21 cellular contexts compared by ENCODE assay signal in the genomic region with DNA sequence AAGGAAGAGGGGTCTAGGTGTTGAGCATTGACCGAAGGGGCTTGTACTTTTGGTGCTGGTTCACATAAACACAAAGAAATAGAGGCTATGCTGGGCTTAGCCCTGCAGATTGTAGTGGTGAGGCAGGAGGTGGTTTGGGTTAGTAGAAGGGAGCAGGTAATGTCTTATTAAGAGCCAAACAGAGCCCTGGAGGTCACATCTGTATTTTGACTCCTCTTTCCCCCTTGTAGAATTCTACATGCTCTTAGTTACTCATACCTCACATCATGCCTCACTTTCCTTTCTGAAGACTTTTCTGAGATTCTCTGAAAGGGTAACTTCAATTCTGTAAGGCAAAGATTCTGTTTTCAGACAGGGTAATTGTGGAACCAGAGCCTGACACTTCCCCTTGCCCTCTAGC. TPM values are rescaled to one million over a fixed set of nuclear protein-coding genes. Genes with fewer than 3 reads are reported as not detected.
"Had no signal": no experiment of that assay in that cellular context is flagged by ENCODE, and none has a peak within 500 bp of the region (broad histone marks: within the 10 kb centered on the region; RNA-seq: fewer than 3 reads in every experiment).

No MANE protein-coding gene starts in this region.

- H3K27me3 ChIP-seq: brain microvascular endothelial cell, tibial nerve had no signal

- H3K4me1 Mint-ChIP-seq: WTC11 had no signal

- H3K27ac Mint-ChIP-seq: activated CD4-positive, alpha-beta T cell treated with anti-CD3 and anti-CD28 coated beads, Interleukin-2, amount 10 ng/mL, durations not matched to agents 7 days and 5 days; stimulated activated naive CD8-positive, alpha-beta T cell treated with anti-CD3 and anti-CD28 coated beads, Interleukin-15, Interleukin-2, amounts not matched to agents 100 ng/mL and 50 ng/mL, for 24 hours; T-helper 2 cell treated with Interferon-gamma antibody and Interleukin-4, amounts not matched to agents 5 μg/mL and 100 μg/mL, for 36 hours; WTC11 had no signal

- H3K36me3 ChIP-seq: brain microvascular endothelial cell, lower lobe of right lung, tibial nerve had no signal

- H3K4me1 ChIP-seq: lower lobe of right lung, tibial nerve had no signal

- H3K27ac ChIP-seq: brain microvascular endothelial cell, coronary artery, lower lobe of right lung, tibial nerve had no signal

- DNase-seq: activated CD4-positive, alpha-beta T cell treated with anti-CD3 and anti-CD28 coated beads, Interleukin-2, amount 10 ng/mL, durations not matched to agents 7 days and 5 days; activated gamma-delta T cell treated with Interleukin-2 at 50 U/mL for 16 hours; aorta; brain microvascular endothelial cell; central memory CD4-positive, alpha-beta T cell; erythroblast; hypothalamus; lower lobe of right lung; occipital lobe; posterior cingulate gyrus; stimulated activated CD4-positive, alpha-beta T cell treated with anti-CD3 and anti-CD28 coated beads, Interleukin-12 subunit alpha, Interleukin-12 subunit beta, amount 100 ng/mL, for 4 hours; stimulated activated CD4-positive, alpha-beta T cell treated with anti-CD3 and anti-CD28 coated beads, Interleukin-1b, Interleukin-23, amount 100 ng/mL, for 48 hours; stimulated activated CD8-positive, alpha-beta memory T cell treated with anti-CD3 and anti-CD28 coated beads, Interleukin-4, amount 100 ng/mL, for 48 hours; SW 1271 had no signal

- H3K27me3 Mint-ChIP-seq: activated CD4-positive, alpha-beta T cell treated with anti-CD3 and anti-CD28 coated beads, Interleukin-2, amount 10 ng/mL, durations not matched to agents 7 days and 5 days; stimulated activated naive CD8-positive, alpha-beta T cell treated with anti-CD3 and anti-CD28 coated beads, Interleukin-15, Interleukin-2, amounts not matched to agents 100 ng/mL and 50 ng/mL, for 24 hours had no signal

- H3K4me3 ChIP-seq: coronary artery, lower lobe of right lung, tibial nerve had no signal

- ATAC-seq: lower lobe of right lung, WTC11 had no signal

- H3K4me3 Mint-ChIP-seq: activated CD4-positive, alpha-beta T cell treated with anti-CD3 and anti-CD28 coated beads, Interleukin-2, amount 10 ng/mL, durations not matched to agents 7 days and 5 days; stimulated activated naive CD8-positive, alpha-beta T cell treated with anti-CD3 and anti-CD28 coated beads, Interleukin-15, Interleukin-2, amounts not matched to agents 100 ng/mL and 50 ng/mL, for 24 hours; T-helper 2 cell treated with Interferon-gamma antibody and Interleukin-4, amounts not matched to agents 5 μg/mL and 100 μg/mL, for 36 hours; WTC11 had no signal

RNA-seq across cellular contexts. Expression of a gene that starts 16.1 kb away (rescaled TPM):
- total RNA-seq: frontal cortex, lower lobe of right lung, occipital lobe, WTC11 had no signal

RNA-seq across cellular contexts. Expression of a gene that starts 40.3 kb away (rescaled TPM):
- total RNA-seq: frontal cortex, occipital lobe, SK-MEL-5 had no signal
